ENCODE assay signal across 8 cellular contexts in the genomic region with DNA sequence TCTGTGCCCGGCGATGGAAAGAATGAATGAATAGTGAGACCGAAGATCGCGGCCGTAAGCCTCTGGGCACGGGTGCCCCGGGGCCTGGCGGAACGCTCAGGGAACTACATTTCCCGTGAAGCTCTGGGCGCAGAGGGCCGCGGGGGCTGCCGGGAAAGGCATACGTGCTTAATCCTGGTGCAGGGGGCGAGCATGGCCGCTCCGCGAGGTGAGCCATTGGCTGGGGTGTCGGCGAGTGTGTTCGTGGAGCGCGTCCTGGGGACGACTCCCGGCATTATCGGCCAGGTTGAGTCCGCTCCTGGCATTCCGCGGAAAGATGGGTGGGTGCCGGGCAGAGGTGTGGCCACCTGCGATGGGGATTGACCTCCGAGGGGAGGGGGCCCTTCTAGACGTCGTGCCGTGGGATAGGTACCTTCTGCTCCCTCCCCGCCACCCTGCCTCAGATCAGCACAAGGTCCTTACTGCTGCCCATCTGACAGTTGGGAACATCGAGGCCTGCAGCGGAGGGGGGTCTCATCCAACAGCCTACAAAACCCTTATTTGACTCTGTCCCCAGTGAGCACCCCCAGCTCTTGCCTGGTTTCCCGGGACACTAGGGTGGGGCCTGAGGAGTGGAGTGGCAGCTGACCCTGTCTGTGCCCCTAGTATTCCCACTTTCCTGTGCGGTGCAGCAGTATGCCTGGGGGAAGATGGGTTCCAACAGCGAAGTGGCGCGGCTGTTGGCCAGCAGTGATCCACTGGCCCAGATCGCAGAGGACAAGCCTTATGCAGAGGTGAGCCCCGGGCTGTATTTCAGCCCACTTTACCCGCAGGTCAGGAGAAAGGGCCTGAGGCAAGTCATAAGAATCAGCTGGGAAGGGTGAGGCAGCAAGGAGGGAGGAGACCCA. TPM values are rescaled to one million over a fixed set of nuclear protein-coding genes. Genes with fewer than 3 reads are reported as not detected.
DNase-seq lines count a peak whose midpoint lies in the region; ATAC-seq and TF ChIP-seq lines count a peak whose summit lies in the region.

A gene with protein sequence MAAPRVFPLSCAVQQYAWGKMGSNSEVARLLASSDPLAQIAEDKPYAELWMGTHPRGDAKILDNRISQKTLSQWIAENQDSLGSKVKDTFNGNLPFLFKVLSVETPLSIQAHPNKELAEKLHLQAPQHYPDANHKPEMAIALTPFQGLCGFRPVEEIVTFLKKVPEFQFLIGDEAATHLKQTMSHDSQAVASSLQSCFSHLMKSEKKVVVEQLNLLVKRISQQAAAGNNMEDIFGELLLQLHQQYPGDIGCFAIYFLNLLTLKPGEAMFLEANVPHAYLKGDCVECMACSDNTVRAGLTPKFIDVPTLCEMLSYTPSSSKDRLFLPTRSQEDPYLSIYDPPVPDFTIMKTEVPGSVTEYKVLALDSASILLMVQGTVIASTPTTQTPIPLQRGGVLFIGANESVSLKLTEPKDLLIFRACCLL (plus strand): TSS at position 161 of the 887 bp plus-strand sequence. CDS start 32 bp downstream, at position 193.

- peak within 1 kb of the TSS; percentile 85 for H3K4me2 ChIP-seq in parathyroid adenoma (ENCODE audit: low read length)

- peak within 1 kb of the TSS; percentile 90 for H2AFZ ChIP-seq in parathyroid adenoma

- H3K36me3 ChIP-seq in parathyroid adenoma (ENCODE audit: control insufficient read depth, insufficient read depth, low read length) (no peaks in the 10 kb centered on the region), thyroid gland (peaks cover 0 to 4% of the 10 kb centered on the region in 2 donors)

- no peaks in the 10 kb centered on the region for H3K9me3 Mint-ChIP-seq in T-cell
- H3K9me3 Mint-ChIP-seq in activated naive CD8-positive, alpha-beta T cell treated with anti-CD3 and anti-CD28 coated beads, Interleukin-2, amount 50 U/mL, for 24 hours: no peaks in the 10 kb centered on the region

- H3K79me2 ChIP-seq in parathyroid adenoma: no peaks in the 10 kb centered on the region

- H3K4me1 Mint-ChIP-seq in T-cell: peaks cover 46 to 56% (median 48%) of the 10 kb centered on the region in 3 donors
- H3K4me1 Mint-ChIP-seq in activated naive CD8-positive, alpha-beta T cell treated with anti-CD3 and anti-CD28 coated beads, Interleukin-2, amount 50 U/mL, for 24 hours: peaks cover 51% of the 10 kb centered on the region

- H3K9ac ChIP-seq in parathyroid adenoma: no peak within 1 kb of the TSS

- POLR2A ChIA-PET in T-cell (lab: Charles Lee): interaction anchor here in 1 of 2 donors (1.0 kb wide), 1 partner anchor 15 kb away, joined by 3 read pairs; no protein-coding TSS in a partner anchor

- H3K36me3 Mint-ChIP-seq in T-cell: peaks cover 16% of the 10 kb centered on the region
- peaks cover 22% of the 10 kb centered on the region for H3K36me3 Mint-ChIP-seq in activated naive CD8-positive, alpha-beta T cell treated with anti-CD3 and anti-CD28 coated beads, Interleukin-2, amount 50 U/mL, for 24 hours (ENCODE audit: low read depth)

- DNase-seq in HFF-Myc (ENCODE audit: extremely low read depth, low read depth): peak; percentile 44
- DNase-seq in NCI-H1105 (lab: John Stamatoyannopoulos, UW): peak; percentile 61
- DNase-seq in T-cell: peak; percentile 62 to 88 (median 78)
- peak; percentile 90 for DNase-seq in activated naive CD8-positive, alpha-beta T cell treated with anti-CD3 and anti-CD28 coated beads, Interleukin-2, amount 50 U/mL, for 24 hours
- DNase-seq in Right ventricle myocardium superior: peak; percentile 93
- peak; percentile 78 to 81 for DNase-seq in thyroid gland

- CTCF ChIA-PET in T-cell (lab: Charles Lee): interaction anchor here (0.5 to 2.4 kb wide), 3 partner anchors 11 to 25 kb away, joined by 4 to 14 read pairs (median 5); no protein-coding TSS in a partner anchor

- peak within 1 kb of the TSS; percentile 90 to 91 (median 90) for H3K4me3 Mint-ChIP-seq in T-cell
- H3K4me3 Mint-ChIP-seq in activated naive CD8-positive, alpha-beta T cell treated with anti-CD3 and anti-CD28 coated beads, Interleukin-2, amount 50 U/mL, for 24 hours: peak within 1 kb of the TSS; percentile 91

- no peaks in the 10 kb centered on the region for H3K9me3 ChIP-seq in parathyroid adenoma (ENCODE audit: control insufficient read depth, low read length)
- no peaks in the 10 kb centered on the region for H3K9me3 ChIP-seq in thyroid gland

- H3K27me3 ChIP-seq in parathyroid adenoma (ENCODE audit: control insufficient read depth, insufficient read depth, low read length) (no peaks in the 10 kb centered on the region), thyroid gland (no peaks in the 10 kb centered on the region)

- intact Hi-C loops in Right ventricle myocardium superior (cut with DNase I) (loop anchor here (10.0 kb wide), 1 partner anchor 115 kb away; no protein-coding TSS in a partner anchor), thyroid gland (cut with DNase I) (loop anchor here (5.0 kb wide), 1 partner anchor 48 kb away; a partner anchor contains a TSS)

- no peak for TF ChIP-seq CTCF in HFF-Myc (IDR thresholded peaks at IDR 0.05; ENCODE audit: low read depth, low read length, missing control alignments)
- no peak for TF ChIP-seq CTCF in parathyroid adenoma (IDR thresholded peaks at IDR 0.05)
- peak in 4 of 6 experiments; percentile 19 to 44 (median 26) for TF ChIP-seq CTCF in thyroid gland (IDR thresholded peaks at IDR 0.05)

- no peaks in the 10 kb centered on the region for H3K4me1 ChIP-seq in parathyroid adenoma
- H3K4me1 ChIP-seq in thyroid gland: peaks cover 4 to 34% of the 10 kb centered on the region in 2 donors

- peak within 1 kb of the TSS; percentile 76 for H3K4me3 ChIP-seq in GM08714 (ENCODE audit: low read length)
- peak within 1 kb of the TSS; percentile 85 for H3K4me3 ChIP-seq in HFF-Myc (replicated peaks; ENCODE audit: low read depth, low read length)
- peak within 1 kb of the TSS; percentile 78 for H3K4me3 ChIP-seq in parathyroid adenoma (ENCODE audit: low read depth, low read length)
- H3K4me3 ChIP-seq in thyroid gland (replicated peaks in 1 of 3): peak within 1 kb of the TSS; percentile 41 to 79 (median 61)

- no peaks in the 10 kb centered on the region for H3K27me3 Mint-ChIP-seq in T-cell
- no peaks in the 10 kb centered on the region for H3K27me3 Mint-ChIP-seq in activated naive CD8-positive, alpha-beta T cell treated with anti-CD3 and anti-CD28 coated beads, Interleukin-2, amount 50 U/mL, for 24 hours

- H3K27ac ChIP-seq in parathyroid adenoma (peak within 1 kb of the TSS; percentile 54), thyroid gland (peak within 1 kb of the TSS; percentile 39 to 79 (median 47))

- ATAC-seq in T-cell (replicated peaks in 1 of 4): peak; percentile 89 to 95 (median 90)
- peak; percentile 99 for ATAC-seq in activated naive CD8-positive, alpha-beta T cell treated with anti-CD3 and anti-CD28 coated beads, Interleukin-2, amount 50 U/mL, for 24 hours
- peak; percentile 96 for ATAC-seq in Right ventricle myocardium superior (ENCODE audit: poor library complexity)

- WGBS in thyroid gland, 2 donors: 2 to 3% methylated on average over 40 to 47 of the region's 48 CpGs

- TF ChIP-seq POLR2A in thyroid gland (IDR thresholded peaks at IDR 0.05): peak in 1 of 2 donors; percentile 68

- peak within 1 kb of the TSS; percentile 89 to 94 for H3K27ac Mint-ChIP-seq in T-cell
- H3K27ac Mint-ChIP-seq in activated naive CD8-positive, alpha-beta T cell treated with anti-CD3 and anti-CD28 coated beads, Interleukin-2, amount 50 U/mL, for 24 hours: peak within 1 kb of the TSS; percentile 93

RNA-seq across cellular contexts. Expression of the gene that starts here (rescaled TPM):
- total RNA-seq in T-cell (10 to 100 TPM; 36.5 to 74.1 (median 66.1) TPM), Right ventricle myocardium superior (53.2 TPM), thyroid gland (10 to 100 TPM; 72.2 to 91.1 (median 88.5) TPM)

Comparison
In these comparisons a context has a peak if more than half of its experiments do, and no peak if none do; other contexts are left out.
1. Peak in every context shown above with its lines: DNase-seq, ATAC-seq, H3K4me3 ChIP-seq and H3K27ac ChIP-seq.
2. CTCF ChIP-seq: peak in thyroid gland (4 of 6); none in HFF-Myc (single experiment) and parathyroid adenoma (single experiment).